ENCODE assay signal across 9 cellular contexts in genomic region chr18:49560277-49561126, GRCh38. TPM values are rescaled to one million over a fixed set of nuclear protein-coding genes. Genes with fewer than 3 reads are reported as not detected.
DNase-seq lines count a peak whose midpoint lies in the region; ATAC-seq and TF ChIP-seq lines count a peak whose summit lies in the region.
"Had no signal": no experiment of that assay in that cellular context is flagged by ENCODE, and none has a peak within 500 bp of the region (broad histone marks: within the 10 kb centered on the region; RNA-seq: fewer than 3 reads in every experiment).

No MANE protein-coding gene starts in this region.

- no peaks in the 10 kb centered on the region for H3K36me3 Mint-ChIP-seq in activated T-cell treated with anti-CD3 and anti-CD28 coated beads, Interleukin-2, amount 50 U/mL, for 72 hours (ENCODE audit: insufficient read depth in 2 of 2)
- H3K36me3 Mint-ChIP-seq in stimulated activated effector memory CD8-positive, alpha-beta T cell treated with anti-CD3 and anti-CD28 coated beads, Interleukin-12 subunit alpha, Interleukin-12 subunit beta, amount 100 ng/mL, for 72 hours: no peaks in the 10 kb centered on the region

- no peaks in the 10 kb centered on the region for H3K9me3 Mint-ChIP-seq in activated T-cell treated with anti-CD3 and anti-CD28 coated beads, Interleukin-2, amount 50 U/mL, for 72 hours
- H3K9me3 Mint-ChIP-seq in stimulated activated effector memory CD8-positive, alpha-beta T cell treated with anti-CD3 and anti-CD28 coated beads, Interleukin-12 subunit alpha, Interleukin-12 subunit beta, amount 100 ng/mL, for 72 hours: no peaks in the 10 kb centered on the region
- H3K9me3 Mint-ChIP-seq: activated naive CD4-positive, alpha-beta T cell treated with anti-CD3 and anti-CD28 coated beads, Interleukin-2, amount 50 U/mL, for 72 hours had no signal

- peak overlapping the region; percentile 82 to 88 for H3K4me3 Mint-ChIP-seq in activated T-cell treated with anti-CD3 and anti-CD28 coated beads, Interleukin-2, amount 50 U/mL, for 72 hours
- H3K4me3 Mint-ChIP-seq in stimulated activated effector memory CD8-positive, alpha-beta T cell treated with anti-CD3 and anti-CD28 coated beads, Interleukin-12 subunit alpha, Interleukin-12 subunit beta, amount 100 ng/mL, for 72 hours: peak overlapping the region; percentile 74

- no peaks in the 10 kb centered on the region for H3K36me3 ChIP-seq in MG63

- peak overlapping the region; percentile 46 for H3K4me3 ChIP-seq in AG04449 (ENCODE audit: low read depth, low read length)
- peak overlapping the region; percentile 67 for H3K4me3 ChIP-seq in iPS-18c (ENCODE audit: insufficient read depth, low read depth, low read length)
- no peak overlapping the region for H3K4me3 ChIP-seq in MG63

- no peak for DNase-seq in AG04449 (ENCODE audit: low read depth, low spot score)
- peak; percentile 31 for DNase-seq in HPDE6-E6E7 (ENCODE audit: extremely low spot score)
- DNase-seq in activated T-cell treated with anti-CD3 and anti-CD28 coated beads, Interleukin-2, amount 50 U/mL, for 72 hours: peak in 1 of 2 donors; percentile 5
- no peak for DNase-seq in stimulated activated effector memory CD8-positive, alpha-beta T cell treated with anti-CD3 and anti-CD28 coated beads, Interleukin-12 subunit alpha, Interleukin-12 subunit beta, amount 100 ng/mL, for 72 hours (ENCODE audit: low spot score in 2 of 2)
- DNase-seq in MG63: no peak

- H3K9me3 ChIP-seq in iPS-18c (ENCODE audit: control insufficient read depth, insufficient read depth, low read length): no peaks in the 10 kb centered on the region
- H3K9me3 ChIP-seq in MG63: no peaks in the 10 kb centered on the region

- H3K27me3 ChIP-seq in MG63: no peaks in the 10 kb centered on the region

- H3K27ac Mint-ChIP-seq in activated T-cell treated with anti-CD3 and anti-CD28 coated beads, Interleukin-2, amount 50 U/mL, for 72 hours: no peak overlapping the region
- H3K27ac Mint-ChIP-seq in stimulated activated effector memory CD8-positive, alpha-beta T cell treated with anti-CD3 and anti-CD28 coated beads, Interleukin-12 subunit alpha, Interleukin-12 subunit beta, amount 100 ng/mL, for 72 hours: no peak overlapping the region
- H3K27ac Mint-ChIP-seq: activated naive CD4-positive, alpha-beta T cell treated with anti-CD3 and anti-CD28 coated beads, Interleukin-2, amount 50 U/mL, for 72 hours had no signal

- H3K4me1 Mint-ChIP-seq in activated T-cell treated with anti-CD3 and anti-CD28 coated beads, Interleukin-2, amount 50 U/mL, for 72 hours (ENCODE audit: low read depth): peaks cover 32% of the 10 kb centered on the region
- peaks cover 36% of the 10 kb centered on the region for H3K4me1 Mint-ChIP-seq in stimulated activated effector memory CD8-positive, alpha-beta T cell treated with anti-CD3 and anti-CD28 coated beads, Interleukin-12 subunit alpha, Interleukin-12 subunit beta, amount 100 ng/mL, for 72 hours

- ATAC-seq in activated T-cell treated with anti-CD3 and anti-CD28 coated beads, Interleukin-2, amount 50 U/mL, for 72 hours (replicated peaks in 1 of 2): no peak
- ATAC-seq in stimulated activated effector memory CD8-positive, alpha-beta T cell treated with anti-CD3 and anti-CD28 coated beads, Interleukin-12 subunit alpha, Interleukin-12 subunit beta, amount 100 ng/mL, for 72 hours: no peak
- ATAC-seq in HG03196 (IDR thresholded peaks at IDR 0.05; ENCODE audit: unreplicated experiment): no peak
- no peak for ATAC-seq in GM21619 (IDR thresholded peaks at IDR 0.05; ENCODE audit: unreplicated experiment)

- no peak for TF ChIP-seq CTCF in AG04449 (IDR thresholded peaks at IDR 0.05; ENCODE audit: insufficient read depth, low read length, missing control alignments)

- POLR2A ChIA-PET in AG04449 (lab: Yijun Ruan, JAX): no interaction called here

- H3K27me3 Mint-ChIP-seq in activated T-cell treated with anti-CD3 and anti-CD28 coated beads, Interleukin-2, amount 50 U/mL, for 72 hours (ENCODE audit: low read depth): peaks cover 75% of the 10 kb centered on the region

- CTCF ChIA-PET in AG04449 (lab: Yijun Ruan, JAX): interaction anchor here (0.8 to 13.3 kb wide), 23 partner anchors 9 to 297 kb away, joined by 3 to 241 read pairs (median 5); no protein-coding TSS in a partner anchor

RNA-seq across cellular contexts. Expression of gene LIPG, which starts 1.4 kb away (rescaled TPM):
- total RNA-seq in activated T-cell treated with anti-CD3 and anti-CD28 coated beads, Interleukin-2, amount 50 U/mL, for 72 hours: under 1 TPM in 1 of 2 donors, not detected in 1; 0.12 TPM
- not detected in 2 replicates for total RNA-seq in MG63 (2014; rRNA removed; shearing (Covaris generic); ENCODE audit: low replicate concordance)
